In the genomic region with DNA sequence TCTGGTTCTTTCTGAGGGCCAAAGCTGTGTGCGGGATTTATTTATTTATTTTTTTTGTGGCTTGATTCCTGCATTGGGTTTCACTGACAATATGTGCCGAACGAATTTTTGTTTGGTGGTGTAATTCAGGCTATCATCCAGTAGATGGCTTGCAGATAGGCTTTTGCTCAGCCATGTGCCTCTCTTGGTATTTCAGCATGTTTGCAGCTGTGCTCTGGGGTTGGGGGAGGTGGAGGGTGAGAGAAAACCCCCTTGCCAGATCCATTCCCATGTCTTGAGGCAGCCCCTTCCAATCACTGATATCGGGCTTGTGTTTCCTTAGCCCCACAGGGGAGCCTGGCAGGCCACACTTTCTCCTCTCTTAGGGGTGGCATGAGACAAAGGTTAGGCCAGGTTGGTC, we compare ENCODE assay signal across 9 cellular contexts.
DNase-seq lines count a peak whose midpoint lies in the region; ATAC-seq and TF ChIP-seq lines count a peak whose summit lies in the region.
"Had no signal": no experiment of that assay in that cellular context is flagged by ENCODE, and none has a peak within 500 bp of the region (broad histone marks: within the 10 kb centered on the region; RNA-seq: fewer than 3 reads in every experiment).

No MANE protein-coding gene starts in this region.

- no peak overlapping the region for H3K4me3 ChIP-seq in OCI-LY1 (ENCODE audit: low read depth, low read length, poor library complexity, severe bottlenecking)

- H4K20me1 ChIP-seq in OCI-LY1 (ENCODE audit: insufficient read depth, low read length) = no peaks in the 10 kb centered on the region

- no peak overlapping the region for H3K4me2 ChIP-seq in OCI-LY1 (ENCODE audit: low read length)

- no peaks in the 10 kb centered on the region for H3K9me2 ChIP-seq in OCI-LY1 (ENCODE audit: low read depth, low read length)

- H3F3A ChIP-seq in OCI-LY1 (ENCODE audit: insufficient read depth, low read length) = no peaks in the 10 kb centered on the region

- H3K27me3 ChIP-seq in OCI-LY1 (ENCODE audit: insufficient read depth, low read length) (no peaks in the 10 kb centered on the region), foreskin keratinocyte (no peaks in the 10 kb centered on the region)

- peak; percentile 53 for ATAC-seq in GM18907 (IDR thresholded peaks at IDR 0.05; ENCODE audit: unreplicated experiment)
- ATAC-seq in foreskin keratinocyte = no peak
- no peak for ATAC-seq in GM18909 (IDR thresholded peaks at IDR 0.05; ENCODE audit: poor library complexity, unreplicated experiment)
- no peak for ATAC-seq in HG03521 (IDR thresholded peaks at IDR 0.05; ENCODE audit: unreplicated experiment)
- no peak for ATAC-seq in HG03280 (IDR thresholded peaks at IDR 0.05; ENCODE audit: unreplicated experiment)
- no peak for ATAC-seq in GM21447 (IDR thresholded peaks at IDR 0.05; ENCODE audit: unreplicated experiment)

- H3K36me3 ChIP-seq in OCI-LY1 (ENCODE audit: insufficient read depth, low read length) = no peaks in the 10 kb centered on the region

- H2AFZ ChIP-seq in OCI-LY1 (ENCODE audit: low read length) = no peak overlapping the region

- H3K4me1 ChIP-seq in OCI-LY1 (ENCODE audit: insufficient read depth, low read length, severe bottlenecking) (no peaks in the 10 kb centered on the region), foreskin keratinocyte (no peaks in the 10 kb centered on the region)

- no peaks in the 10 kb centered on the region for H3K9me3 ChIP-seq in OCI-LY1 (ENCODE audit: low read length)

- DNase-seq in AG09319 (ENCODE audit: extremely low read depth, low read depth) = no peak
- DNase-seq in foreskin keratinocyte = no peak
- DNase-seq: activated CD4-positive, alpha-beta T cell treated with anti-CD3 and anti-CD28 coated beads, Interleukin-2, amount 10 ng/mL, durations not matched to agents 7 days and 5 days had no signal

- H3K27ac ChIP-seq in OCI-LY1 (ENCODE audit: low read depth, low read length, poor library complexity, severe bottlenecking) = no peak overlapping the region
- H3K27ac ChIP-seq in foreskin keratinocyte = no peak overlapping the region

- no peaks in the 10 kb centered on the region for H3K79me2 ChIP-seq in OCI-LY1 (ENCODE audit: insufficient read depth, low read length)

- peak; percentile 52 for TF ChIP-seq CTCF in AG09319 (IDR thresholded peaks at IDR 0.05; ENCODE audit: low read depth, low read length)
- TF ChIP-seq CTCF in OCI-LY1 (IDR thresholded peaks at IDR 0.05; ENCODE audit: low read length) = peak; percentile 44
- peak; percentile 35 for TF ChIP-seq CTCF in foreskin keratinocyte (conservative IDR thresholded peaks at IDR 0.05)

- no peak overlapping the region for H3K9ac ChIP-seq in OCI-LY1 (ENCODE audit: low read length)
